In genomic region chr12:124230117-124230757, GRCh38 we compare ENCODE assay signal across 9 cellular contexts.
"Had no signal": no experiment of that assay in that cellular context is flagged by ENCODE, and none has a peak within 500 bp of the region (broad histone marks: within the 10 kb centered on the region; RNA-seq: fewer than 3 reads in every experiment).

No MANE protein-coding gene starts in this region.

- H3K4me3 Mint-ChIP-seq: GM23338, H9, IgD-negative memory B cell had no signal

- H3K4me3 ChIP-seq: GM23338 had no signal

- FAIRE-seq: H1, H54, HepG2 had no signal

- H2AFZ ChIP-seq: GM23338 had no signal

- DNase-seq: H9, HCEC 1CT, KG1 had no signal

- H3K27ac Mint-ChIP-seq: GM23338, H9, IgD-negative memory B cell had no signal

- H3K27ac ChIP-seq: HL-60 had no signal

- H3K4me2 ChIP-seq: GM23338 had no signal

- H3K4me1 Mint-ChIP-seq: GM23338, IgD-negative memory B cell had no signal

- ATAC-seq: GM23338, HepG2 had no signal
